16 cellular contexts compared by ENCODE assay signal in genomic region chr1:211750599-211750998, GRCh38.
DNase-seq lines count a peak whose midpoint lies in the region; ATAC-seq and TF ChIP-seq lines count a peak whose summit lies in the region.
"Had no signal": no experiment of that assay in that cellular context is flagged by ENCODE, and none has a peak within 500 bp of the region (broad histone marks: within the 10 kb centered on the region; RNA-seq: fewer than 3 reads in every experiment).

No MANE protein-coding gene starts in this region.

- H3K27me3 ChIP-seq in dorsolateral prefrontal cortex: no peaks in the 10 kb centered on the region
- H3K27me3 ChIP-seq: BLaER1 had no signal

- H3K4me3 Mint-ChIP-seq in mesothelial cell of epicardium (no peak overlapping the region), nephron progenitor cell (no peak overlapping the region)
- H3K4me3 Mint-ChIP-seq: H9, IgD-negative memory B cell had no signal

- TF ChIP-seq CTCF in dorsolateral prefrontal cortex (IDR thresholded peaks at IDR 0.05 in 54 of 56, conservative IDR thresholded peaks at IDR 0.05 in 2 of 56; ENCODE audit: low read depth in 1 of 56, partially characterized antibody in 56 of 56) (no peak), mesothelial cell of epicardium (IDR thresholded peaks at IDR 0.05; ENCODE audit: unreplicated experiment) (no peak), GM20000 (IDR thresholded peaks at IDR 0.05; ENCODE audit: extremely low read depth, missing control alignments) (no peak), nephron progenitor cell (IDR thresholded peaks at IDR 0.05) (no peak)

- intact Hi-C loops in dorsolateral prefrontal cortex (cut with DNase I): no loop called here

- H3K27ac Mint-ChIP-seq in mesothelial cell of epicardium (peak overlapping the region; percentile 11), nephron progenitor cell (no peak overlapping the region)
- H3K27ac Mint-ChIP-seq in activated naive CD4-positive, alpha-beta T cell treated with anti-CD3 and anti-CD28 coated beads, Interleukin-2, amount 50 U/mL, for 72 hours: no peak overlapping the region
- H3K27ac Mint-ChIP-seq: IgD-negative memory B cell had no signal

- H3K27ac ChIP-seq in dorsolateral prefrontal cortex: peak overlapping the region in 51 of 59 donors; percentile 8 to 100 (median 75)
- H3K27ac ChIP-seq: BLaER1 had no signal

- H3K27me3 Mint-ChIP-seq in mesothelial cell of epicardium (ENCODE audit: low read depth) (no peaks in the 10 kb centered on the region), nephron progenitor cell (ENCODE audit: low read depth, poor library complexity) (no peaks in the 10 kb centered on the region)
- H3K27me3 Mint-ChIP-seq: IgD-negative memory B cell had no signal

- ATAC-seq in activated naive CD4-positive, alpha-beta T cell treated with anti-CD3 and anti-CD28 coated beads, Interleukin-2, amount 50 U/mL, for 72 hours: no peak

- DNase-seq in COLO829 (ENCODE audit: low spot score) (peak; percentile 83), NCI-H82 treated with DMSO at 0.1 percent for 48 hours (lab: John Stamatoyannopoulos, UW; ENCODE audit: unreplicated experiment) (peak; percentile 90), dorsolateral prefrontal cortex (no peak), mesothelial cell of epicardium (ENCODE audit: low spot score in 2 of 2, unreplicated experiment in 2 of 2) (no peak), GM20000 (ENCODE audit: low spot score) (no peak), nephron progenitor cell (no peak)
- no peak for DNase-seq in activated naive CD4-positive, alpha-beta T cell treated with anti-CD3 and anti-CD28 coated beads, Interleukin-2, amount 50 U/mL, for 72 hours (ENCODE audit: low spot score in 2 of 2)
- DNase-seq: GF-D8, H9, NCI-H1105, NCI-H1694, NCI-H2227 treated with DMSO at 0.1 percent for 48 hours, NCI-H524 treated with DMSO at 0.1 percent for 48 hours, SHP77 had no signal

- H3K36me3 Mint-ChIP-seq in mesothelial cell of epicardium (peaks cover 7% of the 10 kb centered on the region), nephron progenitor cell (ENCODE audit: low read depth) (peaks cover 8% of the 10 kb centered on the region)
- H3K36me3 Mint-ChIP-seq in activated naive CD4-positive, alpha-beta T cell treated with anti-CD3 and anti-CD28 coated beads, Interleukin-2, amount 50 U/mL, for 72 hours: no peaks in the 10 kb centered on the region

- H3K4me1 Mint-ChIP-seq in mesothelial cell of epicardium: peaks cover 11% of the 10 kb centered on the region
- peaks cover 17% of the 10 kb centered on the region for H3K4me1 Mint-ChIP-seq in nephron progenitor cell

- H3K9me3 Mint-ChIP-seq in mesothelial cell of epicardium (no peaks in the 10 kb centered on the region), nephron progenitor cell (no peaks in the 10 kb centered on the region)
- H3K9me3 Mint-ChIP-seq in activated naive CD4-positive, alpha-beta T cell treated with anti-CD3 and anti-CD28 coated beads, Interleukin-2, amount 50 U/mL, for 72 hours: no peaks in the 10 kb centered on the region
- H3K9me3 Mint-ChIP-seq: H9, IgD-negative memory B cell had no signal

- no peak overlapping the region for H3K4me3 ChIP-seq in dorsolateral prefrontal cortex
- H3K4me3 ChIP-seq: BLaER1 had no signal

Comparison
In these comparisons a context has a peak if more than half of its experiments do, and no peak if none do; other contexts are left out.
1. DNase-seq: peak in COLO829 (single experiment) and NCI-H82 treated with DMSO at 0.1 percent for 48 hours (single experiment); none in dorsolateral prefrontal cortex (0 of 10), mesothelial cell of epicardium (0 of 2), GM20000 (single experiment), nephron progenitor cell (single experiment) and activated naive CD4-positive, alpha-beta T cell treated with anti-CD3 and anti-CD28 coated beads, Interleukin-2, amount 50 U/mL, for 72 hours (0 of 2).